ENCODE assay signal across 30 cellular contexts in the genomic region with DNA sequence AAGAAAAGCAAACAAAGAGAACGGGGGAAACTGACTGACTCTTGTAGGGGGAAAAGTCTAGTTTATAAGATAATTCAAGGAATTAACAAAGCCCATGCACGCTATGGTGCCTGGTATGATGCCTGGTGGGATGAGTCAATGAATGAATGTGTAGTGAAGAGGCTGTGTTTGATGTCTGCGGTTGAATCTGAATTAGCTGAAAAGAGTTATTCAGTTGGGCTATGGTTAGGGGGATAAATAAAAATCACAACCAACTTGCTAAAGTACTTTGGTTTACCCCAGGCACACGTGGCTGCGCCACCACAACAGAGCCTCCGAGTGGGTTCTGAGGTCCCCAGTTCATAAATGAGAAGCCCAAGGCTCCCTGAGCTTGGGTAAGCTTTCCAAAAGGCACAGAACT.
"Had no signal": no experiment of that assay in that cellular context is flagged by ENCODE, and none has a peak within 500 bp of the region (broad histone marks: within the 10 kb centered on the region; RNA-seq: fewer than 3 reads in every experiment).

No MANE protein-coding gene starts in this region.

- H3K27ac Mint-ChIP-seq: activated naive CD8-positive, alpha-beta T cell; dendritic cell treated with granulocyte-macrophage colony-stimulating factor and Interleukin-4, amounts not matched to agents 40 ng/mL and 50 ng/mL, for 4 days; natural killer cell; stimulated activated naive B cell treated with anti-CD40 and anti-IgM and Interleukin-4, amounts not matched to agents 10 μg/mL and 1 μg/mL and 100 μg/mL, for 72 hours had no signal

- H3K27ac ChIP-seq: esophagus muscularis mucosa, left lung, neutrophil, ovary, psoas muscle, sigmoid colon, stomach, suprapubic skin, tibial artery, WERI-Rb-1 had no signal

- DNase-seq: activated CD4-positive, alpha-beta T cell treated with anti-CD3 and anti-CD28 coated beads for 48 hours; activated CD4-positive, alpha-beta T cell treated with anti-CD3 and anti-CD28 coated beads, Interleukin-2, amount 50 U/mL, for 48 hours; activated CD8-positive, alpha-beta memory T cell treated with anti-CD3 and anti-CD28 coated beads for 24 hours; activated effector memory CD4-positive, alpha-beta T cell treated with Interleukin-2 at 50 U/mL for 16 hours; activated naive CD4-positive, alpha-beta T cell treated with Interleukin-2 at 50 U/mL for 16 hours; aorta; kidney glomerular epithelial cell; left lung; mesendoderm; natural killer cell; ovary; psoas muscle; sigmoid colon; stimulated activated CD4-positive, alpha-beta T cell treated with anti-CD3 and anti-CD28 coated beads, Interleukin-15, amount 100 ng/mL, for 24 hours; stimulated activated CD4-positive, alpha-beta T cell treated with anti-CD3 and anti-CD28 coated beads, Interleukin-2, amount 100 ng/mL, for 24 hours; stimulated activated naive B cell treated with anti-CD40 and anti-IgM and Interleukin-4, amounts not matched to agents 10 μg/mL and 1 μg/mL and 100 μg/mL, for 72 hours; stomach; tibial artery; WERI-Rb-1 had no signal

- H3K4me3 ChIP-seq: esophagus muscularis mucosa, left lung, lung, ovary, psoas muscle, sigmoid colon, stomach, suprapubic skin, tibial artery had no signal

- FAIRE-seq: bronchial epithelial cell, frontal cortex, TTC549 had no signal

- H3K36me3 Mint-ChIP-seq: activated naive CD8-positive, alpha-beta T cell; natural killer cell had no signal

- H3K27me3 ChIP-seq: esophagus muscularis mucosa, left lung, neutrophil, ovary, sigmoid colon, stomach, suprapubic skin, tibial artery had no signal

- H3K4me1 ChIP-seq: left lung, psoas muscle, sigmoid colon, suprapubic skin, tibial artery had no signal

- H3K27me3 Mint-ChIP-seq: activated naive CD8-positive, alpha-beta T cell; central memory CD8-positive, alpha-beta T cell; dendritic cell treated with granulocyte-macrophage colony-stimulating factor and Interleukin-4, amounts not matched to agents 40 ng/mL and 50 ng/mL, for 4 days; stimulated activated naive B cell treated with anti-CD40 and anti-IgM and Interleukin-4, amounts not matched to agents 10 μg/mL and 1 μg/mL and 100 μg/mL, for 72 hours had no signal

- ATAC-seq: activated CD4-positive, CD25-positive, alpha-beta regulatory T cell treated with anti-CD3 and anti-CD28 coated beads, Interleukin-2, amount 50 U/mL, for 24 hours; left lung; natural killer cell; psoas muscle; stimulated activated naive B cell treated with anti-CD40 and anti-IgM and Interleukin-4, amounts not matched to agents 10 μg/mL and 1 μg/mL and 100 μg/mL, for 72 hours had no signal

- H3K9me3 ChIP-seq: esophagus muscularis mucosa, left lung, neutrophil, ovary, psoas muscle, sigmoid colon, stomach, suprapubic skin, tibial artery had no signal

- H3K4me3 Mint-ChIP-seq: activated naive CD8-positive, alpha-beta T cell; central memory CD8-positive, alpha-beta T cell; dendritic cell treated with granulocyte-macrophage colony-stimulating factor and Interleukin-4, amounts not matched to agents 40 ng/mL and 50 ng/mL, for 4 days; natural killer cell; stimulated activated naive B cell treated with anti-CD40 and anti-IgM and Interleukin-4, amounts not matched to agents 10 μg/mL and 1 μg/mL and 100 μg/mL, for 72 hours had no signal

- H3K4me1 Mint-ChIP-seq: central memory CD8-positive, alpha-beta T cell; natural killer cell; stimulated activated naive B cell treated with anti-CD40 and anti-IgM and Interleukin-4, amounts not matched to agents 10 μg/mL and 1 μg/mL and 100 μg/mL, for 72 hours had no signal

- H3K9me3 Mint-ChIP-seq: central memory CD8-positive, alpha-beta T cell; natural killer cell; stimulated activated naive B cell treated with anti-CD40 and anti-IgM and Interleukin-4, amounts not matched to agents 10 μg/mL and 1 μg/mL and 100 μg/mL, for 72 hours had no signal

- H3K36me3 ChIP-seq: neutrophil, ovary, WERI-Rb-1 had no signal
